Comparison of ENCODE assay signal across 22 cellular contexts in the genomic region with DNA sequence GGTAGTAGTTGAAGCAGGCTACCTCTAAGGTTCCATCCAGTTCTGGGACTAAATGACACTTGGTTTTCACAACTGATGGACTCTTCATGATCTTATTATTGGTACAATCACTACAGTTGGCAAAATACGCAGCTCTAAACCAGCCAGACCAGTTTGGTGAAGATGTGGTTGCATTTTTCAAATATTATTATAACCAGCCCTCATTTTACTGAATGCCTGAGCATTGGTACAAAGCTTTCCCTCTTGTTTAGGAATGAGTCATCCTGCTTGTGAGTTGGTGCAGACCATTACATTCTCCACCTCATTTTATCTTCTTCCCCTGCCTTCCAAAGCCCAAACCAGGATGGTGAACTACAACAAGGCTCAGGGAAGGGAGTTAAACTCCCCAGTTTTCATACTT.
DNase-seq lines count a peak whose midpoint lies in the region; ATAC-seq and TF ChIP-seq lines count a peak whose summit lies in the region.
"Had no signal": no experiment of that assay in that cellular context is flagged by ENCODE, and none has a peak within 500 bp of the region (broad histone marks: within the 10 kb centered on the region; RNA-seq: fewer than 3 reads in every experiment).

No MANE protein-coding gene starts in this region.

- 38% methylated on average over 1 of the region's 1 CpG for WGBS in right lobe of liver (ENCODE audit: insufficient coverage, low coverage, low lambda C conversion rate, missing lambda C conversion rate)

- H3K27ac Mint-ChIP-seq in neural progenitor cell = no peak overlapping the region
- H3K27ac Mint-ChIP-seq: activated T-helper 17 cell treated with anti-CD3 and anti-CD28 coated beads, Interleukin-2, amount 50 U/mL, for 72 hours; WTC11 had no signal

- H3K4me3 ChIP-seq in AG10803 (ENCODE audit: low read length) (no peak overlapping the region), astrocyte of the cerebellum (ENCODE audit: low read depth, low read length) (no peak overlapping the region), left lung (no peak overlapping the region), neural progenitor cell (no peak overlapping the region), right lobe of liver (no peak overlapping the region)
- H3K4me3 ChIP-seq: esophagus squamous epithelium, K562, left ventricle myocardium inferior had no signal

- H3K4me2 ChIP-seq in neural progenitor cell = no peak overlapping the region

- no peak overlapping the region for H3K9ac ChIP-seq in neural progenitor cell

- no peaks in the 10 kb centered on the region for H3K27me3 Mint-ChIP-seq in neural progenitor cell (ENCODE audit: insufficient read depth, low read depth)
- H3K27me3 Mint-ChIP-seq: naive thymus-derived CD4-positive, alpha-beta T cell had no signal

- no peaks in the 10 kb centered on the region for H4K20me1 ChIP-seq in neural progenitor cell (ENCODE audit: low read depth)

- H2AFZ ChIP-seq in neural progenitor cell (replicated peaks) = no peak overlapping the region

- TF ChIP-seq POLR2A in right lobe of liver (IDR thresholded peaks at IDR 0.05) = no peak

- H3K9me3 ChIP-seq in left lung (peaks cover 0 to 3% of the 10 kb centered on the region in 2 donors), neural progenitor cell (ENCODE audit: low read depth) (peaks cover 8% of the 10 kb centered on the region), right lobe of liver (no peaks in the 10 kb centered on the region)

- peaks cover 4% of the 10 kb centered on the region for H3K9me3 Mint-ChIP-seq in neural progenitor cell

- H3K36me3 Mint-ChIP-seq in neural progenitor cell = no peaks in the 10 kb centered on the region

- intact Hi-C loops in left lung (cut with DNase I) (no loop called here), right lobe of liver (cut with DNase I) (no loop called here)

- TF ChIP-seq CTCF in AG10803 (conservative IDR thresholded peaks at IDR 0.05; ENCODE audit: low read length) (no peak), astrocyte of the cerebellum (IDR thresholded peaks at IDR 0.05; ENCODE audit: low read depth, low read length, missing control alignments) (no peak), left lung (IDR thresholded peaks at IDR 0.05) (no peak), neural progenitor cell (IDR thresholded peaks at IDR 0.05) (no peak), right lobe of liver (IDR thresholded peaks at IDR 0.05) (no peak)

- no peaks in the 10 kb centered on the region for H3K4me1 Mint-ChIP-seq in neural progenitor cell
- H3K4me1 Mint-ChIP-seq: activated T-helper 17 cell treated with anti-CD3 and anti-CD28 coated beads, Interleukin-2, amount 50 U/mL, for 72 hours; WTC11 had no signal

- no peaks in the 10 kb centered on the region for H3K36me3 ChIP-seq in left lung
- H3K36me3 ChIP-seq in neural progenitor cell = no peaks in the 10 kb centered on the region
- H3K36me3 ChIP-seq in right lobe of liver = no peaks in the 10 kb centered on the region
- H3K36me3 ChIP-seq: esophagus squamous epithelium, left ventricle myocardium inferior had no signal

- ATAC-seq in left lung (peak; percentile 88), HG02610 (IDR thresholded peaks at IDR 0.05; ENCODE audit: unreplicated experiment) (no peak), right lobe of liver (no peak)
- ATAC-seq: activated T-helper 17 cell treated with anti-CD3 and anti-CD28 coated beads, Interleukin-2, amount 50 U/mL, for 72 hours; K562; naive thymus-derived CD4-positive, alpha-beta T cell; Panc1; WTC11 had no signal

- DNase-seq in AG10803 (ENCODE audit: low read depth) (peak; percentile 84), HPDE6-E6E7 (ENCODE audit: extremely low spot score) (peak; percentile 32), astrocyte of the cerebellum (ENCODE audit: low read depth) (peak; percentile 69), left lung (no peak), neural progenitor cell (ENCODE audit: low spot score) (no peak), GOT3 (lab: John Stamatoyannopoulos, UW) (no peak), right lobe of liver (no peak)
- DNase-seq: AML-193; amygdala; cortex of kidney; DMS 273 treated with DMSO at 0.1 percent for 48 hours; esophagus squamous epithelium; left ventricle myocardium inferior; naive thymus-derived CD4-positive, alpha-beta T cell; NCI-H146; NCI-H69; retina had no signal

- H3K4me1 ChIP-seq in left lung = no peaks in the 10 kb centered on the region
- H3K4me1 ChIP-seq in neural progenitor cell = no peaks in the 10 kb centered on the region
- H3K4me1 ChIP-seq in right lobe of liver = no peaks in the 10 kb centered on the region
- H3K4me1 ChIP-seq: left ventricle myocardium inferior had no signal

- no peak overlapping the region for H3K4me3 Mint-ChIP-seq in neural progenitor cell
- H3K4me3 Mint-ChIP-seq: activated T-helper 17 cell treated with anti-CD3 and anti-CD28 coated beads, Interleukin-2, amount 50 U/mL, for 72 hours; naive thymus-derived CD4-positive, alpha-beta T cell; WTC11 had no signal

- in situ Hi-C loops in astrocyte of the cerebellum (cut with HindIII; ENCODE audit: low sequenced_read_pairs) = no loop called here

- no peaks in the 10 kb centered on the region for H3K79me2 ChIP-seq in neural progenitor cell (ENCODE audit: low read depth)

- H3K27me3 ChIP-seq in left lung = no peaks in the 10 kb centered on the region
- no peaks in the 10 kb centered on the region for H3K27me3 ChIP-seq in neural progenitor cell
- no peaks in the 10 kb centered on the region for H3K27me3 ChIP-seq in right lobe of liver
- H3K27me3 ChIP-seq: esophagus squamous epithelium had no signal

- H3F3A ChIP-seq in neural progenitor cell (ENCODE audit: low read depth) = no peaks in the 10 kb centered on the region

- H3K27ac ChIP-seq in left lung (no peak overlapping the region), neural progenitor cell (no peak overlapping the region), right lobe of liver (no peak overlapping the region)
- H3K27ac ChIP-seq: esophagus squamous epithelium, left ventricle myocardium inferior had no signal

Comparison
In these comparisons a context has a peak if more than half of its experiments do, and no peak if none do; other contexts are left out.
1. DNase-seq: peak in AG10803 (single experiment), HPDE6-E6E7 (single experiment) and astrocyte of the cerebellum (single experiment); none in left lung (0 of 2), neural progenitor cell (single experiment), GOT3 (single experiment) and right lobe of liver (0 of 3).